In the genomic region with DNA sequence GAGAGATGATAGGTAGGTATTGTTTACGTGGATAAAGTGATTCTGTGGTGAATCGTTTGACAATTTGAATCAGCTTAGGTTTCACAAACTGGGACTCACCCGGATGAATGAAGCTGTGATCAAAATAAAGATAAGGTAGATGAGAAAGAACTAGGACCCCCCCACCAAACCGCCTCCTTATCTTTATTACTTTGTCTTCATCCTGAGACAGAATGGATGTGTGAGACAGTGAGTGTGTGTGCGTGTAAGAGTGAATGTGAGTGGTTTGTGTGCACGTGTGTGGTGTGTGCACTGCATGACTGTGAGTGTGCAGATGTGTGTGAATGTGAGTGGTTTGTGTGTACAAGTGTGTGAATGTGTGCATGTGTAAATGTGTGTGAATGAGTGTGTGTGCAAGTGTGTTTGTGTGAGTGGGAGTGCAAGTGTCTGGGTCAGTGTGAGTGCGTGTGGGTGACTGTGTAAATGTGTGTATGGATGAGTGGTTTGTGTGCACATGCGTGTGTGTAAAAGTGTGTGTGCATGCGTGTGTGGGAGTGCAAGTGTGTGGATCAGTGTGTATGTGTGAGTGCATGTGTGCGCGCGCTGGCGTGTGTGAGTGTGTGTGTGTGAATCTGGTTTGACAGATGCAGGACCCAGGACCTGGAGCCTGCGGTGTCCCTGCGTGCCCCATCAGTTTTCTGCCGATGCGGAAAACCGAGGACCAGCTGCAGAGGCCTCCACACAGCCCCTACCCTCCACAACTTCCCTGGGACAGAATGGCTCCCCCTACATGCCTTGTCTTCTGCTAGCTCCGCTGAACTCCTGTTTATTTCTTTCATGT, we compare ENCODE assay signal across 10 cellular contexts. TPM values are rescaled to one million over a fixed set of nuclear protein-coding genes. Genes with fewer than 3 reads are reported as not detected.
A peak's percentile ranks its signal among the peaks of the same experiment; 100 is the strongest.
DNase-seq lines count a peak whose midpoint lies in the region; ATAC-seq and TF ChIP-seq lines count a peak whose summit lies in the region.
"Had no signal": no experiment of that assay in that cellular context is flagged by ENCODE, and none has a peak within 500 bp of the region (broad histone marks: within the 10 kb centered on the region; RNA-seq: fewer than 3 reads in every experiment).

No MANE protein-coding gene starts in this region.

- H2AFZ ChIP-seq in smooth muscle cell (ENCODE audit: low read depth) = no peak overlapping the region

- intact Hi-C loops in right cardiac atrium (cut with DNase I) (no loop called here), left cardiac atrium (cut with DNase I) (loop anchor here in 1 of 2 donors (5.0 kb wide), 2 partner anchors 39 to 64 kb away; a partner anchor contains a TSS), left lung (cut with DNase I) (no loop called here)

- H3K4me2 ChIP-seq in smooth muscle cell = no peak overlapping the region

- H3K27ac Mint-ChIP-seq in T-helper 17 cell = peak overlapping the region; percentile 0
- no peak overlapping the region for H3K27ac Mint-ChIP-seq in chondrocyte (ENCODE audit: unreplicated experiment)

- no peaks in the 10 kb centered on the region for H3K79me2 ChIP-seq in smooth muscle cell (ENCODE audit: low read depth)

- H3K4me1 Mint-ChIP-seq in T-helper 17 cell = peaks cover 33% of the 10 kb centered on the region
- H3K4me1 Mint-ChIP-seq in chondrocyte (ENCODE audit: low read depth) = no peaks in the 10 kb centered on the region

- no peaks in the 10 kb centered on the region for H3K9me3 Mint-ChIP-seq in chondrocyte (ENCODE audit: low read depth)

- peak overlapping the region; percentile 39 for H3K27ac ChIP-seq in right cardiac atrium (ENCODE audit: low read length)
- no peak overlapping the region for H3K27ac ChIP-seq in left lung
- no peak overlapping the region for H3K27ac ChIP-seq in smooth muscle cell (ENCODE audit: low read depth)
- H3K27ac ChIP-seq: C4-2B had no signal

- H3K36me3 Mint-ChIP-seq in T-helper 17 cell (ENCODE audit: low read depth) = no peaks in the 10 kb centered on the region
- peaks cover 7% of the 10 kb centered on the region for H3K36me3 Mint-ChIP-seq in chondrocyte (ENCODE audit: low read depth)

- H3K36me3 ChIP-seq in left lung (peaks cover 0 to 21% of the 10 kb centered on the region in 2 donors), smooth muscle cell (ENCODE audit: low read depth) (no peaks in the 10 kb centered on the region)

- H3K9ac ChIP-seq in smooth muscle cell (ENCODE audit: low read depth) = no peak overlapping the region

- H3K27me3 Mint-ChIP-seq in T-helper 17 cell (no peaks in the 10 kb centered on the region), chondrocyte (ENCODE audit: low read depth) (no peaks in the 10 kb centered on the region)

- H3K4me1 ChIP-seq in right cardiac atrium (ENCODE audit: control insufficient read depth, insufficient read depth, low read length) (peaks cover 14% of the 10 kb centered on the region), left lung (peaks cover 12 to 79% of the 10 kb centered on the region in 2 donors), smooth muscle cell (ENCODE audit: low read depth) (no peaks in the 10 kb centered on the region)

- WGBS in right cardiac atrium = 74% methylated on average over 19 of the region's 19 CpGs
- 67% methylated on average over 11 of the region's 19 CpGs for WGBS in smooth muscle cell (ENCODE audit: low lambda C conversion rate)

- DNase-seq in right cardiac atrium (peak in 2 of 3 donors; percentile 42 to 51), left cardiac atrium (no peak), T-helper 17 cell (no peak), chondrocyte (ENCODE audit: low spot score) (no peak), left lung (no peak), smooth muscle cell (lab: John Stamatoyannopoulos, UW; ENCODE audit: unreplicated experiment) (no peak)
- DNase-seq in stimulated activated naive CD8-positive, alpha-beta T cell treated with anti-CD3 and anti-CD28 coated beads, Interleukin-15, Interleukin-2, amounts not matched to agents 100 U/mL and 50 U/mL, for 24 hours = no peak
- DNase-seq: NCI-H2081 had no signal

- H3K4me3 ChIP-seq in right cardiac atrium (ENCODE audit: low read length) = no peak overlapping the region
- H3K4me3 ChIP-seq in left lung = no peak overlapping the region
- no peak overlapping the region for H3K4me3 ChIP-seq in smooth muscle cell

- no peaks in the 10 kb centered on the region for H3F3A ChIP-seq in smooth muscle cell (ENCODE audit: low read depth)

- ATAC-seq in right cardiac atrium = no peak
- no peak for ATAC-seq in left cardiac atrium
- ATAC-seq in T-helper 17 cell = peak; percentile 60
- ATAC-seq in stimulated activated naive CD8-positive, alpha-beta T cell treated with anti-CD3 and anti-CD28 coated beads, Interleukin-15, Interleukin-2, amounts not matched to agents 100 U/mL and 50 U/mL, for 24 hours = peak; percentile 36
- ATAC-seq in left lung = no peak
- ATAC-seq in HG02938 (IDR thresholded peaks at IDR 0.05; ENCODE audit: unreplicated experiment) = no peak

- H3K4me3 Mint-ChIP-seq in T-helper 17 cell (no peak overlapping the region), chondrocyte (ENCODE audit: unreplicated experiment) (no peak overlapping the region)

- TF ChIP-seq CTCF in chondrocyte (IDR thresholded peaks at IDR 0.05) (peak; percentile 9), left lung (IDR thresholded peaks at IDR 0.05) (no peak), smooth muscle cell (IDR thresholded peaks at IDR 0.05; ENCODE audit: borderline replicate concordance, insufficient read depth, poor library complexity, severe bottlenecking) (no peak)

- H4K20me1 ChIP-seq in smooth muscle cell (ENCODE audit: low read depth) = no peaks in the 10 kb centered on the region

- H3K27me3 ChIP-seq in right cardiac atrium (ENCODE audit: control insufficient read depth, insufficient read depth) = no peaks in the 10 kb centered on the region
- no peaks in the 10 kb centered on the region for H3K27me3 ChIP-seq in left lung
- no peaks in the 10 kb centered on the region for H3K27me3 ChIP-seq in smooth muscle cell (ENCODE audit: low read depth)

- no peaks in the 10 kb centered on the region for H3K9me3 ChIP-seq in right cardiac atrium (ENCODE audit: control insufficient read depth, low read length)
- no peaks in the 10 kb centered on the region for H3K9me3 ChIP-seq in T-helper 17 cell (ENCODE audit: control insufficient read depth, low read length, poor library complexity, severe bottlenecking)
- H3K9me3 ChIP-seq in left lung = no peaks in the 10 kb centered on the region
- no peaks in the 10 kb centered on the region for H3K9me3 ChIP-seq in smooth muscle cell (replicated peaks; ENCODE audit: low read depth)

RNA-seq across cellular contexts. Expression of a gene that starts 11.4 kb away (rescaled TPM):
- total RNA-seq in right cardiac atrium (100 to 1,000 TPM; 275 to 462 (median 364) TPM), left cardiac atrium (100 to 1,000 TPM; 132 to 392 TPM), T-helper 17 cell (1 to 10 TPM; 3.2 to 6.4 TPM), chondrocyte (81.3 to 101 TPM (median 89.5 TPM) in 3 replicates), left lung (100 to 1,000 TPM; 173 to 354 TPM), smooth muscle cell (11.1 and 12.6 TPM in 2 replicates)
- polyA plus RNA-seq in right cardiac atrium (362 TPM), smooth muscle cell (42.4 and 54.1 TPM in 2 replicates)

RNA-seq across cellular contexts. Expression of a gene that starts 11.6 kb away (rescaled TPM):
- total RNA-seq in right cardiac atrium (100 to 1,000 TPM; 630 to 722 (median 659) TPM), left cardiac atrium (100 to 1,000 TPM; 593 to 626 TPM), T-helper 17 cell (10 to 100 TPM; 35.9 to 66.5 TPM), chondrocyte (75.3 to 83.8 TPM (median 77.2 TPM) in 3 replicates), left lung (100 to 1,000 TPM; 111 to 264 TPM), smooth muscle cell (22.2 and 52.4 TPM in 2 replicates)
- polyA plus RNA-seq in right cardiac atrium (811 TPM), smooth muscle cell (97.8 and 115 TPM in 2 replicates)

RNA-seq across cellular contexts. Expression of a gene that starts 33.5 kb away (rescaled TPM):
- total RNA-seq in right cardiac atrium = 10 to 100 TPM; 60.1 to 73.7 (median 65.2) TPM
- 55.9 TPM for polyA plus RNA-seq in right cardiac atrium
- total RNA-seq in left cardiac atrium = 10 to 100 TPM; 56.7 to 71.7 TPM
- 100 to 1,000 TPM in 1 of 2 donors, 10 to 100 TPM in 1; 74.5 to 108 TPM for total RNA-seq in T-helper 17 cell
- total RNA-seq in chondrocyte = 45.5 to 54.3 TPM (median 47.5 TPM) in 3 replicates
- 10 to 100 TPM; 43.5 to 57.0 TPM for total RNA-seq in left lung
- total RNA-seq in smooth muscle cell = 34.3 and 36.4 TPM in 2 replicates
- polyA plus RNA-seq in smooth muscle cell = 48.8 and 65.8 TPM in 2 replicates

RNA-seq across cellular contexts. Expression of a gene that starts 51.0 kb away (rescaled TPM):
- total RNA-seq in right cardiac atrium (10 to 100 TPM; 26.3 to 36.7 (median 32.3) TPM), left cardiac atrium (10 to 100 TPM; 35.8 to 49.9 TPM), T-helper 17 cell (10 to 100 TPM; 18.5 to 22.1 TPM), chondrocyte (22.2 to 25.5 TPM (median 24.4 TPM) in 3 replicates), left lung (10 to 100 TPM; 62.5 to 89.9 TPM), smooth muscle cell (5.3 and 22.5 TPM in 2 replicates)
- polyA plus RNA-seq in right cardiac atrium (24.3 TPM), smooth muscle cell (12.1 and 13.6 TPM in 2 replicates)

Comparison
In these comparisons a context has a peak if more than half of its experiments do, and no peak if none do; other contexts are left out.
1. DNase-seq: peak in right cardiac atrium (2 of 3); none in left cardiac atrium (single experiment), T-helper 17 cell (0 of 3), chondrocyte (single experiment), stimulated activated naive CD8-positive, alpha-beta T cell treated with anti-CD3 and anti-CD28 coated beads, Interleukin-15, Interleukin-2, amounts not matched to agents 100 U/mL and 50 U/mL, for 24 hours (single experiment), left lung (0 of 2) and smooth muscle cell (single experiment).
2. ATAC-seq: peak in T-helper 17 cell (single experiment) and stimulated activated naive CD8-positive, alpha-beta T cell treated with anti-CD3 and anti-CD28 coated beads, Interleukin-15, Interleukin-2, amounts not matched to agents 100 U/mL and 50 U/mL, for 24 hours (single experiment); none in right cardiac atrium (0 of 2), left cardiac atrium (0 of 2), left lung (single experiment) and HG02938 (single experiment).